1 cellular context compared by ENCODE assay signal in the genomic region with DNA sequence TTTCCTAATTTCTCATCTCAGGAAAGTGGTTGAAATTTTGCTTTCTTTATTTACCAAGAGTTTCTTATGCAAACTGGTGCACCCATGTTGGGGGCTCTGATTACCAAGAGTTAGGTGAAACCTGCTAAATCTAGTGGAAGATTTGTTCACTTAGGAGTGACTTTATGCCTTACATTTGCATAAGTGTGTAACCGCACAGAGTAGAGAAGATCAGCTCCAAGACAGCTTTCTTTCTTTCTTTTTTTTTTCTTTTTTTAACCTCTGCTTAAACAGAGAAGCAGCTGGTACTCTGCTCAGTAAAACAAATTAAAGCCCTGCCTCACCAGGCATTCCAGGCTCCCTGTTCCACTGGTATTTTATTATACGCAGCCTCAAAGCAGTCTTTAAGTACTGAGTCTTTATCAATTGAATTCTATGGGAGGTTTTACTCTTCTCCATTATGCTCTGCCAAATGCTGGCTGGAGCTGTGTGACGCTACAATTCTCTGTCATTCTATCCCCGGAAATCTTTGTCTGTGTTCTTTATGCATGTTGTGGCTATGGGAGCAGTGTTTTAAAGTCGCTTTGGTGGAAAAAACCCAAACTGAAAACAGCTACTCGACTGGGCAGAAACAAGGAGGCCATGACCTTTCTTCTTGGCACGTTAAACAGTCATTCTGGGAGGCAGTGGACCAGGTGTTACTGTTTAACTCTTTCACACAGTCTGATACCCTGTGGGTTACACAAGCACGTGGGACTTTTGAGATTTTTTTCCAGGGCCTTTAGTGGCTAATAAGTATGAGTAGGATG.
TF ChIP-seq lines count a peak whose summit lies in the region.

No MANE protein-coding gene starts in this region.

TF ChIP-seq in SK-N-SH, 30 proteins besides CTCF, POLR2A, EP300 and RAD21 (continued from another document):
- TF ChIP-seq, protein P1, sequence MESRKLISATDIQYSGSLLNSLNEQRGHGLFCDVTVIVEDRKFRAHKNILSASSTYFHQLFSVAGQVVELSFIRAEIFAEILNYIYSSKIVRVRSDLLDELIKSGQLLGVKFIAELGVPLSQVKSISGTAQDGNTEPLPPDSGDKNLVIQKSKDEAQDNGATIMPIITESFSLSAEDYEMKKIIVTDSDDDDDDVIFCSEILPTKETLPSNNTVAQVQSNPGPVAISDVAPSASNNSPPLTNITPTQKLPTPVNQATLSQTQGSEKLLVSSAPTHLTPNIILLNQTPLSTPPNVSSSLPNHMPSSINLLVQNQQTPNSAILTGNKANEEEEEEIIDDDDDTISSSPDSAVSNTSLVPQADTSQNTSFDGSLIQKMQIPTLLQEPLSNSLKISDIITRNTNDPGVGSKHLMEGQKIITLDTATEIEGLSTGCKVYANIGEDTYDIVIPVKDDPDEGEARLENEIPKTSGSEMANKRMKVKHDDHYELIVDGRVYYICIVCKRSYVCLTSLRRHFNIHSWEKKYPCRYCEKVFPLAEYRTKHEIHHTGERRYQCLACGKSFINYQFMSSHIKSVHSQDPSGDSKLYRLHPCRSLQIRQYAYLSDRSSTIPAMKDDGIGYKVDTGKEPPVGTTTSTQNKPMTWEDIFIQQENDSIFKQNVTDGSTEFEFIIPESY (IDR thresholded peaks at IDR 0.05; ENCODE audit: borderline replicate concordance, low read depth) = no peak
- no peak for TF ChIP-seq TAF1 (IDR thresholded peaks at IDR 0.05; ENCODE audit: borderline replicate concordance, low read depth, low read length)
TF ChIP-seq in SK-N-SH: peak in this region for 0.
